ENCODE assay signal across 17 cellular contexts in genomic region chr5:172118891-172119290, GRCh38.
DNase-seq lines count a peak whose midpoint lies in the region; TF ChIP-seq lines count a peak whose summit lies in the region.
"Had no signal": no experiment of that assay in that cellular context is flagged by ENCODE, and none has a peak within 500 bp of the region (broad histone marks: within the 10 kb centered on the region; RNA-seq: fewer than 3 reads in every experiment).

No MANE protein-coding gene starts in this region.

- no peak for DNase-seq in activated CD4-positive, alpha-beta T cell treated with anti-CD3 and anti-CD28 coated beads, Interleukin-2, amount 10 ng/mL, durations not matched to agents 24 days and 14 days
- DNase-seq in activated CD4-positive, alpha-beta T cell treated with anti-CD3 and anti-CD28 coated beads for 1 hour = no peak
- DNase-seq in RWPE1 (ENCODE audit: low spot score) (no peak), dermis blood vessel endothelial cell (peak; percentile 61), HPDE6-E6E7 (ENCODE audit: extremely low spot score) (no peak)
- no peak for DNase-seq in stimulated activated naive CD4-positive, alpha-beta T cell treated with Interleukin-2 at 50 U/mL for 16 hours (lab: John Stamatoyannopoulos, UW)
- no peak for DNase-seq in stimulated activated CD8-positive, alpha-beta memory T cell treated with anti-CD3 and anti-CD28 coated beads, Interleukin-4, amount 100 ng/mL, for 48 hours
- DNase-seq: activated CD8-positive, alpha-beta memory T cell treated with anti-CD3 and anti-CD28 coated beads for 24 hours; activated gamma-delta T cell; MV-4-11; NCI-H2171; NCI-H774; SK-N-SH; stimulated activated CD4-positive, alpha-beta T cell treated with anti-CD3 and anti-CD28 coated beads, Interleukin-4, amount 100 ng/mL, for 24 hours; trophoblast cell had no signal

- TF ChIP-seq CTCF in RWPE1 (conservative IDR thresholded peaks at IDR 0.05; ENCODE audit: low read depth) (no peak), neutrophil (IDR thresholded peaks at IDR 0.05) (no peak)

- intact Hi-C loops in activated CD4-positive, alpha-beta T cell treated with anti-CD3 and anti-CD28 coated beads, Interleukin-2, amount 10 ng/mL, durations not matched to agents 24 days and 14 days (cut with micrococcal nuclease) = no loop called here

- POLR2A ChIA-PET in RWPE1 (lab: Yijun Ruan, JAX; ENCODE audit: low non-redundant PET) = no interaction called here

- peaks cover 68% of the 10 kb centered on the region for H3K36me3 ChIP-seq in neutrophil

- H3K27ac Mint-ChIP-seq in activated CD4-positive, alpha-beta T cell treated with anti-CD3 and anti-CD28 coated beads, Interleukin-2, amount 10 ng/mL, durations not matched to agents 24 days and 14 days = peak overlapping the region; percentile 64

- no peaks in the 10 kb centered on the region for H3K27me3 ChIP-seq in neutrophil
- H3K27me3 ChIP-seq: body of pancreas had no signal

- H3K4me1 ChIP-seq in neutrophil (ENCODE audit: control insufficient read depth in 1 of 2, insufficient read depth in 1 of 2, low read depth in 1 of 2, low read length in 1 of 2) = peaks cover 26 to 48% of the 10 kb centered on the region in 2 experiments
- H3K4me1 ChIP-seq: body of pancreas had no signal

- peak overlapping the region; percentile 61 for H3K27ac ChIP-seq in RWPE1
- H3K27ac ChIP-seq in neutrophil = peak overlapping the region; percentile 91
- H3K27ac ChIP-seq: body of pancreas had no signal

- H3K36me3 Mint-ChIP-seq in activated CD4-positive, alpha-beta T cell treated with anti-CD3 and anti-CD28 coated beads, Interleukin-2, amount 10 ng/mL, durations not matched to agents 24 days and 14 days (ENCODE audit: low read depth) = peaks cover 43% of the 10 kb centered on the region

- peaks cover 33% of the 10 kb centered on the region for H3K4me1 Mint-ChIP-seq in activated CD4-positive, alpha-beta T cell treated with anti-CD3 and anti-CD28 coated beads, Interleukin-2, amount 10 ng/mL, durations not matched to agents 24 days and 14 days

- no peak overlapping the region for H3K4me3 ChIP-seq in neutrophil (ENCODE audit: low read depth in 1 of 2, low read length in 1 of 2)
- H3K4me3 ChIP-seq: body of pancreas had no signal

- H3K9me3 Mint-ChIP-seq in activated CD4-positive, alpha-beta T cell treated with anti-CD3 and anti-CD28 coated beads, Interleukin-2, amount 10 ng/mL, durations not matched to agents 24 days and 14 days = no peaks in the 10 kb centered on the region

- no peaks in the 10 kb centered on the region for H3K27me3 Mint-ChIP-seq in activated CD4-positive, alpha-beta T cell treated with anti-CD3 and anti-CD28 coated beads, Interleukin-2, amount 10 ng/mL, durations not matched to agents 24 days and 14 days

- CTCF ChIA-PET in RWPE1 (lab: Yijun Ruan, JAX) = no interaction called here

- H3K9me3 ChIP-seq in neutrophil = no peaks in the 10 kb centered on the region
- H3K9me3 ChIP-seq: body of pancreas, SK-N-SH had no signal

- H3K4me3 Mint-ChIP-seq in activated CD4-positive, alpha-beta T cell treated with anti-CD3 and anti-CD28 coated beads, Interleukin-2, amount 10 ng/mL, durations not matched to agents 24 days and 14 days = no peak overlapping the region
